1 cellular context compared by ENCODE assay signal in genomic region chr5:143117821-143118220, GRCh38.
TF ChIP-seq lines count a peak whose summit lies in the region.

No MANE protein-coding gene starts in this region.

TF ChIP-seq in WTC11, 78 proteins besides CTCF, POLR2A, EP300 and RAD21 (continued from another document):
- TF ChIP-seq AFF4 (CRISPR knock-in tag; IDR thresholded peaks at IDR 0.05; ENCODE audit: borderline replicate concordance) (no peak), ARID4B (CRISPR knock-in tag; IDR thresholded peaks at IDR 0.05; ENCODE audit: borderline replicate concordance) (no peak)
